1 cellular context compared by ENCODE assay signal in the genomic region with DNA sequence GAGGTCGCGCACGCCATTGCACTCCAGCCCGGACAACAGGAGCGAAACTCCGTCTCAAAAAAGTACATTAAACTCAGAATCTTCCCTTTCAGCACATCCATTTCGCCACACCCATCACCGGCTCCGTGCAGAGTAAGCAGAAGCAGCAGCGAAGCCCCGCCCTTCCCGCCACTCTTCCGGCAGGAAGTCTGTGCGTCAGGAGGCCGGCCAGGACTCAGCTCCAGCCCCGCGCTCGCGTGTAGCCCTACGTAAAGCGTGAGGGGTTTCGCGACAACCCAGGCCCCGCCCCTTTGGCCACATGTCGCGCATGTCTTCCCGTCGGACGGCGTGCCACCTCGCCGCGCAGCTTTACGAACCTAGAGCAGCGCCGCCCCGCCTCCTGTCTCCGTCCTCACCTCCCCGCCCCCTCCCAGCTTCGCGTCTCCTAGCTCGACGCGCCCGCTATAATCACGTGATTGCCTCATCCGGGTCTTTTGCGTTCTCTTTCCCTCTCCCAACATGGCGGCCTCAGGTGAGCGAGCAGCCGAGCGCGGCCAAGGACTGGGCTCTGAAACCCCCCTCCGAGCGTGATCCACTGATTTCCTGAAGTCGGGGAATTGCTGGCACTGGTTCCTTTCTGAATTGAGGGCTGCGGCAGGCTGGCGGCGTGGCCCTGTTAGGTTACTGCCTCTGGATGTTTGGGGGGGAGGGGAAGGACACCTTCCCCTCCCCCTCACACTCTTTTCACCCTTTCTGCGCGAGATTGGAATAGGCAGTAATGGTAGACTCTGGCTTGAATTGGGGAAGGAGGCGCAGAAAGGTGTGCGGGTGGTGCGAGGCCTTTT.
A peak's percentile ranks its signal among the peaks of the same experiment; 100 is the strongest.
TF ChIP-seq lines count a peak whose summit lies in the region.

A gene with protein sequence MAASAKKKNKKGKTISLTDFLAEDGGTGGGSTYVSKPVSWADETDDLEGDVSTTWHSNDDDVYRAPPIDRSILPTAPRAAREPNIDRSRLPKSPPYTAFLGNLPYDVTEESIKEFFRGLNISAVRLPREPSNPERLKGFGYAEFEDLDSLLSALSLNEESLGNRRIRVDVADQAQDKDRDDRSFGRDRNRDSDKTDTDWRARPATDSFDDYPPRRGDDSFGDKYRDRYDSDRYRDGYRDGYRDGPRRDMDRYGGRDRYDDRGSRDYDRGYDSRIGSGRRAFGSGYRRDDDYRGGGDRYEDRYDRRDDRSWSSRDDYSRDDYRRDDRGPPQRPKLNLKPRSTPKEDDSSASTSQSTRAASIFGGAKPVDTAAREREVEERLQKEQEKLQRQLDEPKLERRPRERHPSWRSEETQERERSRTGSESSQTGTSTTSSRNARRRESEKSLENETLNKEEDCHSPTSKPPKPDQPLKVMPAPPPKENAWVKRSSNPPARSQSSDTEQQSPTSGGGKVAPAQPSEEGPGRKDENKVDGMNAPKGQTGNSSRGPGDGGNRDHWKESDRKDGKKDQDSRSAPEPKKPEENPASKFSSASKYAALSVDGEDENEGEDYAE (plus strand): TSS at position 471 of the 824 bp plus-strand sequence. CDS start 28 bp downstream, at position 499.

TF ChIP-seq in K562, 482 proteins besides CTCF, POLR2A, EP300 and RAD21 (continued from another document and continues in another):
- no peak for TF ChIP-seq HDAC6 (IDR thresholded peaks at IDR 0.05; ENCODE audit: low read depth, low read length)
- TF ChIP-seq MAFG (tag; conservative IDR thresholded peaks at IDR 0.05), result peak; percentile 58
- TF ChIP-seq TARDBP (IDR thresholded peaks at IDR 0.05), result no peak
- TF ChIP-seq, protein P1, sequence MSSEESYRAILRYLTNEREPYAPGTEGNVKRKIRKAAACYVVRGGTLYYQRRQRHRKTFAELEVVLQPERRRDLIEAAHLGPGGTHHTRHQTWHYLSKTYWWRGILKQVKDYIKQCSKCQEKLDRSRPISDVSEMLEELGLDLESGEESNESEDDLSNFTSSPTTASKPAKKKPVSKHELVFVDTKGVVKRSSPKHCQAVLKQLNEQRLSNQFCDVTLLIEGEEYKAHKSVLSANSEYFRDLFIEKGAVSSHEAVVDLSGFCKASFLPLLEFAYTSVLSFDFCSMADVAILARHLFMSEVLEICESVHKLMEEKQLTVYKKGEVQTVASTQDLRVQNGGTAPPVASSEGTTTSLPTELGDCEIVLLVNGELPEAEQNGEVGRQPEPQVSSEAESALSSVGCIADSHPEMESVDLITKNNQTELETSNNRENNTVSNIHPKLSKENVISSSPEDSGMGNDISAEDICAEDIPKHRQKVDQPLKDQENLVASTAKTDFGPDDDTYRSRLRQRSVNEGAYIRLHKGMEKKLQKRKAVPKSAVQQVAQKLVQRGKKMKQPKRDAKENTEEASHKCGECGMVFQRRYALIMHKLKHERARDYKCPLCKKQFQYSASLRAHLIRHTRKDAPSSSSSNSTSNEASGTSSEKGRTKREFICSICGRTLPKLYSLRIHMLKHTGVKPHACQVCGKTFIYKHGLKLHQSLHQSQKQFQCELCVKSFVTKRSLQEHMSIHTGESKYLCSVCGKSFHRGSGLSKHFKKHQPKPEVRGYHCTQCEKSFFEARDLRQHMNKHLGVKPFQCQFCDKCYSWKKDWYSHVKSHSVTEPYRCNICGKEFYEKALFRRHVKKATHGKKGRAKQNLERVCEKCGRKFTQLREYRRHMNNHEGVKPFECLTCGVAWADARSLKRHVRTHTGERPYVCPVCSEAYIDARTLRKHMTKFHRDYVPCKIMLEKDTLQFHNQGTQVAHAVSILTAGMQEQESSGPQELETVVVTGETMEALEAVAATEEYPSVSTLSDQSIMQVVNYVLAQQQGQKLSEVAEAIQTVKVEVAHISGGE (CRISPR knock-in tag; IDR thresholded peaks at IDR 0.05), result peak in 1 of 3 experiments; percentile 66; a peak in 3 of 6 replicates
- TF ChIP-seq PHF8 (IDR thresholded peaks at IDR 0.05; ENCODE audit: borderline replicate concordance, low read length), result peak; percentile 75; the same call in 1 of the 2 replicates
- peak; percentile 74 for TF ChIP-seq ETV1 (tag; conservative IDR thresholded peaks at IDR 0.05; ENCODE audit: low read depth)
- no peak for TF ChIP-seq HNRNPH1 (optimal IDR thresholded peaks at IDR 0.05; ENCODE audit: low read depth, low read length)
- TF ChIP-seq, protein P2, sequence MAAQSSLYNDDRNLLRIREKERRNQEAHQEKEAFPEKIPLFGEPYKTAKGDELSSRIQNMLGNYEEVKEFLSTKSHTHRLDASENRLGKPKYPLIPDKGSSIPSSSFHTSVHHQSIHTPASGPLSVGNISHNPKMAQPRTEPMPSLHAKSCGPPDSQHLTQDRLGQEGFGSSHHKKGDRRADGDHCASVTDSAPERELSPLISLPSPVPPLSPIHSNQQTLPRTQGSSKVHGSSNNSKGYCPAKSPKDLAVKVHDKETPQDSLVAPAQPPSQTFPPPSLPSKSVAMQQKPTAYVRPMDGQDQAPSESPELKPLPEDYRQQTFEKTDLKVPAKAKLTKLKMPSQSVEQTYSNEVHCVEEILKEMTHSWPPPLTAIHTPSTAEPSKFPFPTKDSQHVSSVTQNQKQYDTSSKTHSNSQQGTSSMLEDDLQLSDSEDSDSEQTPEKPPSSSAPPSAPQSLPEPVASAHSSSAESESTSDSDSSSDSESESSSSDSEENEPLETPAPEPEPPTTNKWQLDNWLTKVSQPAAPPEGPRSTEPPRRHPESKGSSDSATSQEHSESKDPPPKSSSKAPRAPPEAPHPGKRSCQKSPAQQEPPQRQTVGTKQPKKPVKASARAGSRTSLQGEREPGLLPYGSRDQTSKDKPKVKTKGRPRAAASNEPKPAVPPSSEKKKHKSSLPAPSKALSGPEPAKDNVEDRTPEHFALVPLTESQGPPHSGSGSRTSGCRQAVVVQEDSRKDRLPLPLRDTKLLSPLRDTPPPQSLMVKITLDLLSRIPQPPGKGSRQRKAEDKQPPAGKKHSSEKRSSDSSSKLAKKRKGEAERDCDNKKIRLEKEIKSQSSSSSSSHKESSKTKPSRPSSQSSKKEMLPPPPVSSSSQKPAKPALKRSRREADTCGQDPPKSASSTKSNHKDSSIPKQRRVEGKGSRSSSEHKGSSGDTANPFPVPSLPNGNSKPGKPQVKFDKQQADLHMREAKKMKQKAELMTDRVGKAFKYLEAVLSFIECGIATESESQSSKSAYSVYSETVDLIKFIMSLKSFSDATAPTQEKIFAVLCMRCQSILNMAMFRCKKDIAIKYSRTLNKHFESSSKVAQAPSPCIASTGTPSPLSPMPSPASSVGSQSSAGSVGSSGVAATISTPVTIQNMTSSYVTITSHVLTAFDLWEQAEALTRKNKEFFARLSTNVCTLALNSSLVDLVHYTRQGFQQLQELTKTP (IDR thresholded peaks at IDR 0.05; ENCODE audit: low read depth in 1 of 2, partially characterized antibody in 2 of 2), result peak; percentile 51 to 92
- peak; percentile 88 to 94 for TF ChIP-seq FOXK2 (conservative IDR thresholded peaks at IDR 0.05 in 1 of 2, IDR thresholded peaks at IDR 0.05 in 1 of 2; ENCODE audit: low read depth in 2 of 2)
- TF ChIP-seq KLF13 (tag; IDR thresholded peaks at IDR 0.05; ENCODE audit: borderline replicate concordance, low read depth), result peak; percentile 50; the same call in 1 of the 2 replicates
- no peak for TF ChIP-seq HLTF (IDR thresholded peaks at IDR 0.05)
- TF ChIP-seq PRPF4 (IDR thresholded peaks at IDR 0.05; ENCODE audit: insufficient read depth, low read depth, low read length, poor library complexity, severe bottlenecking), result peak; percentile 84
- peak; percentile 72 for TF ChIP-seq MAX (CRISPR knock-in tag; IDR thresholded peaks at IDR 0.05)
- TF ChIP-seq ZNF589 (CRISPR knock-in tag; IDR thresholded peaks at IDR 0.05; ENCODE audit: low read depth), result peak; percentile 84
- peak; percentile 19; the same call in 1 of the 2 replicates for TF ChIP-seq ZNF75A (CRISPR knock-in tag; IDR thresholded peaks at IDR 0.05)
- no peak for TF ChIP-seq NFYB (IDR thresholded peaks at IDR 0.05; ENCODE audit: extremely low read depth, insufficient read length)
- peak; percentile 44 for TF ChIP-seq PCBP1 (IDR thresholded peaks at IDR 0.05; ENCODE audit: low read depth, low read length, poor library complexity, severe bottlenecking)
- peak; percentile 80 for TF ChIP-seq PML (IDR thresholded peaks at IDR 0.05; ENCODE audit: low read length)
- TF ChIP-seq, protein P3, sequence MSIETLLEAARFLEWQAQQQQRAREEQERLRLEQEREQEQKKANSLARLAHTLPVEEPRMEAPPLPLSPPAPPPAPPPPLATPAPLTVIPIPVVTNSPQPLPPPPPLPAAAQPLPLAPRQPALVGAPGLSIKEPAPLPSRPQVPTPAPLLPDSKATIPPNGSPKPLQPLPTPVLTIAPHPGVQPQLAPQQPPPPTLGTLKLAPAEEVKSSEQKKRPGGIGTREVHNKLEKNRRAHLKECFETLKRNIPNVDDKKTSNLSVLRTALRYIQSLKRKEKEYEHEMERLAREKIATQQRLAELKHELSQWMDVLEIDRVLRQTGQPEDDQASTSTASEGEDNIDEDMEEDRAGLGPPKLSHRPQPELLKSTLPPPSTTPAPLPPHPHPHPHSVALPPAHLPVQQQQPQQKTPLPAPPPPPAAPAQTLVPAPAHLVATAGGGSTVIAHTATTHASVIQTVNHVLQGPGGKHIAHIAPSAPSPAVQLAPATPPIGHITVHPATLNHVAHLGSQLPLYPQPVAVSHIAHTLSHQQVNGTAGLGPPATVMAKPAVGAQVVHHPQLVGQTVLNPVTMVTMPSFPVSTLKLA (conservative IDR thresholded peaks at IDR 0.05), result peak; percentile 93 to 97
- TF ChIP-seq FOS (IDR thresholded peaks at IDR 0.05; ENCODE audit: extremely low read depth, insufficient read length), result no peak
- peak; percentile 89 for TF ChIP-seq EP400 (IDR thresholded peaks at IDR 0.05)
- TF ChIP-seq THAP7 (CRISPR knock-in tag; IDR thresholded peaks at IDR 0.05), result peak; percentile 80; the same call in 1 of the 2 replicates
- peak; percentile 81 for TF ChIP-seq CHD2 (IDR thresholded peaks at IDR 0.05; ENCODE audit: low read depth, low read length)
- TF ChIP-seq, protein P4, sequence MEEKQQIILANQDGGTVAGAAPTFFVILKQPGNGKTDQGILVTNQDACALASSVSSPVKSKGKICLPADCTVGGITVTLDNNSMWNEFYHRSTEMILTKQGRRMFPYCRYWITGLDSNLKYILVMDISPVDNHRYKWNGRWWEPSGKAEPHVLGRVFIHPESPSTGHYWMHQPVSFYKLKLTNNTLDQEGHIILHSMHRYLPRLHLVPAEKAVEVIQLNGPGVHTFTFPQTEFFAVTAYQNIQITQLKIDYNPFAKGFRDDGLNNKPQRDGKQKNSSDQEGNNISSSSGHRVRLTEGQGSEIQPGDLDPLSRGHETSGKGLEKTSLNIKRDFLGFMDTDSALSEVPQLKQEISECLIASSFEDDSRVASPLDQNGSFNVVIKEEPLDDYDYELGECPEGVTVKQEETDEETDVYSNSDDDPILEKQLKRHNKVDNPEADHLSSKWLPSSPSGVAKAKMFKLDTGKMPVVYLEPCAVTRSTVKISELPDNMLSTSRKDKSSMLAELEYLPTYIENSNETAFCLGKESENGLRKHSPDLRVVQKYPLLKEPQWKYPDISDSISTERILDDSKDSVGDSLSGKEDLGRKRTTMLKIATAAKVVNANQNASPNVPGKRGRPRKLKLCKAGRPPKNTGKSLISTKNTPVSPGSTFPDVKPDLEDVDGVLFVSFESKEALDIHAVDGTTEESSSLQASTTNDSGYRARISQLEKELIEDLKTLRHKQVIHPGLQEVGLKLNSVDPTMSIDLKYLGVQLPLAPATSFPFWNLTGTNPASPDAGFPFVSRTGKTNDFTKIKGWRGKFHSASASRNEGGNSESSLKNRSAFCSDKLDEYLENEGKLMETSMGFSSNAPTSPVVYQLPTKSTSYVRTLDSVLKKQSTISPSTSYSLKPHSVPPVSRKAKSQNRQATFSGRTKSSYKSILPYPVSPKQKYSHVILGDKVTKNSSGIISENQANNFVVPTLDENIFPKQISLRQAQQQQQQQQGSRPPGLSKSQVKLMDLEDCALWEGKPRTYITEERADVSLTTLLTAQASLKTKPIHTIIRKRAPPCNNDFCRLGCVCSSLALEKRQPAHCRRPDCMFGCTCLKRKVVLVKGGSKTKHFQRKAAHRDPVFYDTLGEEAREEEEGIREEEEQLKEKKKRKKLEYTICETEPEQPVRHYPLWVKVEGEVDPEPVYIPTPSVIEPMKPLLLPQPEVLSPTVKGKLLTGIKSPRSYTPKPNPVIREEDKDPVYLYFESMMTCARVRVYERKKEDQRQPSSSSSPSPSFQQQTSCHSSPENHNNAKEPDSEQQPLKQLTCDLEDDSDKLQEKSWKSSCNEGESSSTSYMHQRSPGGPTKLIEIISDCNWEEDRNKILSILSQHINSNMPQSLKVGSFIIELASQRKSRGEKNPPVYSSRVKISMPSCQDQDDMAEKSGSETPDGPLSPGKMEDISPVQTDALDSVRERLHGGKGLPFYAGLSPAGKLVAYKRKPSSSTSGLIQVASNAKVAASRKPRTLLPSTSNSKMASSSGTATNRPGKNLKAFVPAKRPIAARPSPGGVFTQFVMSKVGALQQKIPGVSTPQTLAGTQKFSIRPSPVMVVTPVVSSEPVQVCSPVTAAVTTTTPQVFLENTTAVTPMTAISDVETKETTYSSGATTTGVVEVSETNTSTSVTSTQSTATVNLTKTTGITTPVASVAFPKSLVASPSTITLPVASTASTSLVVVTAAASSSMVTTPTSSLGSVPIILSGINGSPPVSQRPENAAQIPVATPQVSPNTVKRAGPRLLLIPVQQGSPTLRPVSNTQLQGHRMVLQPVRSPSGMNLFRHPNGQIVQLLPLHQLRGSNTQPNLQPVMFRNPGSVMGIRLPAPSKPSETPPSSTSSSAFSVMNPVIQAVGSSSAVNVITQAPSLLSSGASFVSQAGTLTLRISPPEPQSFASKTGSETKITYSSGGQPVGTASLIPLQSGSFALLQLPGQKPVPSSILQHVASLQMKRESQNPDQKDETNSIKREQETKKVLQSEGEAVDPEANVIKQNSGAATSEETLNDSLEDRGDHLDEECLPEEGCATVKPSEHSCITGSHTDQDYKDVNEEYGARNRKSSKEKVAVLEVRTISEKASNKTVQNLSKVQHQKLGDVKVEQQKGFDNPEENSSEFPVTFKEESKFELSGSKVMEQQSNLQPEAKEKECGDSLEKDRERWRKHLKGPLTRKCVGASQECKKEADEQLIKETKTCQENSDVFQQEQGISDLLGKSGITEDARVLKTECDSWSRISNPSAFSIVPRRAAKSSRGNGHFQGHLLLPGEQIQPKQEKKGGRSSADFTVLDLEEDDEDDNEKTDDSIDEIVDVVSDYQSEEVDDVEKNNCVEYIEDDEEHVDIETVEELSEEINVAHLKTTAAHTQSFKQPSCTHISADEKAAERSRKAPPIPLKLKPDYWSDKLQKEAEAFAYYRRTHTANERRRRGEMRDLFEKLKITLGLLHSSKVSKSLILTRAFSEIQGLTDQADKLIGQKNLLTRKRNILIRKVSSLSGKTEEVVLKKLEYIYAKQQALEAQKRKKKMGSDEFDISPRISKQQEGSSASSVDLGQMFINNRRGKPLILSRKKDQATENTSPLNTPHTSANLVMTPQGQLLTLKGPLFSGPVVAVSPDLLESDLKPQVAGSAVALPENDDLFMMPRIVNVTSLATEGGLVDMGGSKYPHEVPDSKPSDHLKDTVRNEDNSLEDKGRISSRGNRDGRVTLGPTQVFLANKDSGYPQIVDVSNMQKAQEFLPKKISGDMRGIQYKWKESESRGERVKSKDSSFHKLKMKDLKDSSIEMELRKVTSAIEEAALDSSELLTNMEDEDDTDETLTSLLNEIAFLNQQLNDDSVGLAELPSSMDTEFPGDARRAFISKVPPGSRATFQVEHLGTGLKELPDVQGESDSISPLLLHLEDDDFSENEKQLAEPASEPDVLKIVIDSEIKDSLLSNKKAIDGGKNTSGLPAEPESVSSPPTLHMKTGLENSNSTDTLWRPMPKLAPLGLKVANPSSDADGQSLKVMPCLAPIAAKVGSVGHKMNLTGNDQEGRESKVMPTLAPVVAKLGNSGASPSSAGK (IDR thresholded peaks at IDR 0.05), result peak; percentile 67
- peak in 1 of 2 experiments; percentile 39; a peak in 2 of 3 replicates for TF ChIP-seq CBX3 (IDR thresholded peaks at IDR 0.05; ENCODE audit: borderline replicate concordance in 1 of 2, low read length in 2 of 2)
